Comparison of ENCODE assay signal across 11 cellular contexts in genomic region chr10:102673235-102673634, GRCh38. TPM values are rescaled to one million over a fixed set of nuclear protein-coding genes. Genes with fewer than 3 reads are reported as not detected.
DNase-seq lines count a peak whose midpoint lies in the region; ATAC-seq and TF ChIP-seq lines count a peak whose summit lies in the region.
"Had no signal": no experiment of that assay in that cellular context is flagged by ENCODE, and none has a peak within 500 bp of the region (broad histone marks: within the 10 kb centered on the region; RNA-seq: fewer than 3 reads in every experiment).

No MANE protein-coding gene starts in this region.

- WGBS in mesenchymal stem cell, result 97% methylated on average over 7 of the region's 10 CpGs

- H3K36me3 ChIP-seq in ascending aorta (no peaks in the 10 kb centered on the region), mesenchymal stem cell (ENCODE audit: control insufficient read depth in 1 of 2, insufficient read depth in 2 of 2, low read depth in 1 of 2, low read length in 2 of 2) (peaks cover 0 to 8% of the 10 kb centered on the region in 2 experiments), MG63 (no peaks in the 10 kb centered on the region)

- H3K27me3 Mint-ChIP-seq in stimulated activated memory B cell treated with anti-CD40 and anti-IgM and Interleukin-4, amounts not matched to agents 10 μg/mL and 1 μg/mL and 100 μg/mL, for 72 hours, result no peaks in the 10 kb centered on the region

- H3K27ac ChIP-seq in ascending aorta, result peak overlapping the region; percentile 77 to 78
- peak overlapping the region; percentile 21 for H3K27ac ChIP-seq in mesenchymal stem cell (ENCODE audit: low read length, poor library complexity, severe bottlenecking)
- H3K27ac ChIP-seq: 22Rv1 had no signal

- ATAC-seq in stimulated activated memory B cell treated with anti-CD40 and anti-IgM and Interleukin-4, amounts not matched to agents 10 μg/mL and 1 μg/mL and 100 μg/mL, for 72 hours, result no peak

- H3K4me3 ChIP-seq in ascending aorta (peak overlapping the region in 1 of 2 donors; percentile 47), mesenchymal stem cell (ENCODE audit: insufficient read depth in 1 of 2, low read depth in 1 of 2, low read length in 2 of 2) (no peak overlapping the region), MG63 (no peak overlapping the region)

- H3K79me1 ChIP-seq in mesenchymal stem cell (replicated peaks; ENCODE audit: low read length, poor library complexity, severe bottlenecking), result peaks cover 5% of the 10 kb centered on the region

- H2AFZ ChIP-seq in mesenchymal stem cell (ENCODE audit: low read depth, low read length), result no peak overlapping the region

- H3K14ac ChIP-seq in mesenchymal stem cell (ENCODE audit: low read length in 2 of 2), result peak overlapping the region in 1 of 2 experiments; percentile 23

- peak overlapping the region; percentile 1 for H4K8ac ChIP-seq in mesenchymal stem cell (ENCODE audit: low read length)

- H3K4me1 Mint-ChIP-seq in stimulated activated memory B cell treated with anti-CD40 and anti-IgM and Interleukin-4, amounts not matched to agents 10 μg/mL and 1 μg/mL and 100 μg/mL, for 72 hours, result peaks cover 31% of the 10 kb centered on the region

- H3K18ac ChIP-seq in mesenchymal stem cell (ENCODE audit: low read depth in 1 of 2, low read length in 2 of 2), result no peak overlapping the region

- intact Hi-C loops in ascending aorta (cut with DNase I), result no loop called here

- H2AK5ac ChIP-seq in mesenchymal stem cell (ENCODE audit: low read length, severe bottlenecking), result no peak overlapping the region

- peak overlapping the region in 1 of 2 experiments; percentile 29 for H2BK12ac ChIP-seq in mesenchymal stem cell (ENCODE audit: low read length in 2 of 2)

- H3K27me3 ChIP-seq in ascending aorta (no peaks in the 10 kb centered on the region), mesenchymal stem cell (ENCODE audit: control insufficient read depth in 1 of 2, insufficient read depth in 1 of 2, low read length in 2 of 2) (no peaks in the 10 kb centered on the region), MG63 (no peaks in the 10 kb centered on the region)

- H3K9ac ChIP-seq in mesenchymal stem cell (ENCODE audit: low read length), result peak overlapping the region; percentile 76

- H3K36me3 Mint-ChIP-seq in stimulated activated memory B cell treated with anti-CD40 and anti-IgM and Interleukin-4, amounts not matched to agents 10 μg/mL and 1 μg/mL and 100 μg/mL, for 72 hours, result no peaks in the 10 kb centered on the region

- no peaks in the 10 kb centered on the region for H3K9me3 ChIP-seq in ascending aorta
- H3K9me3 ChIP-seq in mesenchymal stem cell (ENCODE audit: control insufficient read depth, low read length), result no peaks in the 10 kb centered on the region
- no peaks in the 10 kb centered on the region for H3K9me3 ChIP-seq in MG63

- in situ Hi-C loops in GM13977 (cut with MboI; ENCODE audit: low pct_unique_long_range_greater_than_20kb, low sequenced_read_pairs, unreplicated experiment), result no loop called here

- no peak overlapping the region for H2BK120ac ChIP-seq in mesenchymal stem cell (ENCODE audit: low read depth, low read length)

- H3K23ac ChIP-seq in mesenchymal stem cell (ENCODE audit: low read length in 2 of 2), result no peak overlapping the region

- peak overlapping the region in 1 of 2 experiments; percentile 20 for H3K4ac ChIP-seq in mesenchymal stem cell (ENCODE audit: low read depth in 1 of 2, low read length in 2 of 2)

- peak overlapping the region; percentile 29 for H2BK15ac ChIP-seq in mesenchymal stem cell (ENCODE audit: low read depth, poor library complexity, severe bottlenecking)

- H3K9me3 Mint-ChIP-seq in stimulated activated memory B cell treated with anti-CD40 and anti-IgM and Interleukin-4, amounts not matched to agents 10 μg/mL and 1 μg/mL and 100 μg/mL, for 72 hours, result no peaks in the 10 kb centered on the region

- DNase-seq in NCI-H2227 (lab: John Stamatoyannopoulos, UW; ENCODE audit: unreplicated experiment), result peak; percentile 21
- DNase-seq in NCI-H2227 treated with DMSO at 0.1 percent for 48 hours (lab: John Stamatoyannopoulos, UW), result no peak
- DNase-seq in ascending aorta (ENCODE audit: low spot score in 2 of 2), result no peak
- no peak for DNase-seq in mesenchymal stem cell
- no peak for DNase-seq in dedifferentiated amniotic fluid mesenchymal stem cell (ENCODE audit: extremely low spot score)
- DNase-seq in MG63, result no peak
- DNase-seq in GM13977 (ENCODE audit: low spot score), result no peak
- DNase-seq: NCI-H1092 treated with DMSO at 0.1 percent for 48 hours; stimulated activated naive CD4-positive, alpha-beta T cell treated with Interleukin-2 at 50 U/mL for 16 hours had no signal

- TF ChIP-seq CTCF in ascending aorta (IDR thresholded peaks at IDR 0.05), result no peak
- TF ChIP-seq CTCF in GM13977 (IDR thresholded peaks at IDR 0.05; ENCODE audit: extremely low read depth, insufficient read depth, missing control alignments), result no peak

- H4K91ac ChIP-seq in mesenchymal stem cell (ENCODE audit: low read length), result no peak overlapping the region

- H3K4me1 ChIP-seq in ascending aorta (peaks cover 15 to 33% of the 10 kb centered on the region in 2 donors), mesenchymal stem cell (ENCODE audit: control insufficient read depth, insufficient read depth, low read depth, low read length) (peaks cover 52% of the 10 kb centered on the region)

- H3K27ac Mint-ChIP-seq in stimulated activated memory B cell treated with anti-CD40 and anti-IgM and Interleukin-4, amounts not matched to agents 10 μg/mL and 1 μg/mL and 100 μg/mL, for 72 hours, result peak overlapping the region; percentile 62

- H3K4me2 ChIP-seq in mesenchymal stem cell (ENCODE audit: low read length, poor library complexity, severe bottlenecking), result no peak overlapping the region

- H3K4me3 Mint-ChIP-seq in stimulated activated memory B cell treated with anti-CD40 and anti-IgM and Interleukin-4, amounts not matched to agents 10 μg/mL and 1 μg/mL and 100 μg/mL, for 72 hours, result no peak overlapping the region

- H2BK5ac ChIP-seq in mesenchymal stem cell (ENCODE audit: low read depth, low read length, poor library complexity, severe bottlenecking), result no peak overlapping the region

RNA-seq across cellular contexts. Expression of gene TRIM8, which starts 29.0 kb away (rescaled TPM):
- total RNA-seq in ascending aorta, result 216 TPM
- polyA plus RNA-seq in mesenchymal stem cell (2013, experiment 1 of 2), result 113 TPM
- polyA plus RNA-seq in mesenchymal stem cell (2013, experiment 2 of 2), result 115 TPM
- total RNA-seq in MG63 (2014; rRNA removed; shearing (Covaris generic); ENCODE audit: low replicate concordance), result 27.8 and 40.9 TPM in 2 replicates

RNA-seq across cellular contexts. Expression of gene ARL3, which starts 41.0 kb away (rescaled TPM):
- total RNA-seq in ascending aorta, result 2.0 TPM
- polyA plus RNA-seq in mesenchymal stem cell (2013, experiment 1 of 2), result 24.6 TPM
- 25.9 TPM for polyA plus RNA-seq in mesenchymal stem cell (2013, experiment 2 of 2)
- total RNA-seq in MG63 (2014; rRNA removed; shearing (Covaris generic); ENCODE audit: low replicate concordance), result 2.3 and 6.6 TPM in 2 replicates

RNA-seq across cellular contexts. Expression of gene SFXN2, which starts 41.2 kb away (rescaled TPM):
- 2.1 TPM for total RNA-seq in ascending aorta
- 3.8 TPM for polyA plus RNA-seq in mesenchymal stem cell (2013, experiment 1 of 2)
- polyA plus RNA-seq in mesenchymal stem cell (2013, experiment 2 of 2), result 3.7 TPM
- total RNA-seq in MG63 (2014; rRNA removed; shearing (Covaris generic); ENCODE audit: low replicate concordance), result 0.96 and 6.7 TPM in 2 replicates
